In genomic region chr4:7860600-7861158, GRCh38 we compare ENCODE assay signal across 14 cellular contexts.
DNase-seq lines count a peak whose midpoint lies in the region; FAIRE-seq and TF ChIP-seq lines count a peak whose summit lies in the region.
"Had no signal": no experiment of that assay in that cellular context is flagged by ENCODE, and none has a peak within 500 bp of the region (broad histone marks: within the 10 kb centered on the region; RNA-seq: fewer than 3 reads in every experiment).

No MANE protein-coding gene starts in this region.

- H3K36me3 ChIP-seq in colonic mucosa = no peaks in the 10 kb centered on the region

- no peak for FAIRE-seq in frontal cortex (lab: Jason Lieb, UNC)

- no peak overlapping the region for H3K9ac ChIP-seq in colonic mucosa (ENCODE audit: low read depth in 2 of 2, low read length in 2 of 2)

- peaks cover 44% of the 10 kb centered on the region for H3K4me1 Mint-ChIP-seq in mesothelial cell of epicardium

- no peaks in the 10 kb centered on the region for H3K27me3 Mint-ChIP-seq in mesothelial cell of epicardium (ENCODE audit: low read depth)
- H3K27me3 Mint-ChIP-seq: activated CD8-positive, alpha-beta T cell treated with anti-CD3 and anti-CD28 coated beads for 36 hours had no signal

- H3K27ac Mint-ChIP-seq in mesothelial cell of epicardium = peak overlapping the region; percentile 58
- H3K27ac Mint-ChIP-seq: activated CD8-positive, alpha-beta T cell treated with anti-CD3 and anti-CD28 coated beads for 36 hours; activated T-helper 1 cell treated with anti-CD3 and anti-CD28 coated beads, Interleukin-12 subunit alpha, Interleukin-12 subunit beta, Interleukin-2, Interleukin-4 antibody, amounts not matched to agents 30 ng/mL and 10 ng/mL and 1 ng/mL, durations not matched to agents 14 hours and 24 hours and 36 hours had no signal

- no peaks in the 10 kb centered on the region for H3K4me1 ChIP-seq in colonic mucosa

- no peaks in the 10 kb centered on the region for H3K27me3 ChIP-seq in colonic mucosa
- H3K27me3 ChIP-seq: dorsolateral prefrontal cortex had no signal

- H3K27ac ChIP-seq in colonic mucosa = no peak overlapping the region

- H3K36me3 Mint-ChIP-seq in mesothelial cell of epicardium = peaks cover 26% of the 10 kb centered on the region

- H3K9me3 ChIP-seq in colonic mucosa = no peaks in the 10 kb centered on the region

- H3K4me3 ChIP-seq in colonic mucosa = no peak overlapping the region

- H3K9me3 Mint-ChIP-seq in mesothelial cell of epicardium = peaks cover 8% of the 10 kb centered on the region

- no peak for TF ChIP-seq CTCF in mesothelial cell of epicardium (IDR thresholded peaks at IDR 0.05; ENCODE audit: unreplicated experiment)
- no peak for TF ChIP-seq CTCF in colonic mucosa (IDR thresholded peaks at IDR 0.05)

- H3K4me3 Mint-ChIP-seq in mesothelial cell of epicardium = no peak overlapping the region
- H3K4me3 Mint-ChIP-seq: activated CD8-positive, alpha-beta T cell treated with anti-CD3 and anti-CD28 coated beads for 36 hours; activated T-helper 1 cell treated with anti-CD3 and anti-CD28 coated beads, Interleukin-12 subunit alpha, Interleukin-12 subunit beta, Interleukin-2, Interleukin-4 antibody, amounts not matched to agents 30 ng/mL and 10 ng/mL and 1 ng/mL, durations not matched to agents 14 hours and 24 hours and 36 hours had no signal

- intact Hi-C loops in colonic mucosa (cut with DNase I) = no loop called here

- peak; percentile 76 for DNase-seq in DMS 273 treated with DMSO at 0.1 percent for 48 hours (lab: John Stamatoyannopoulos, UW)
- DNase-seq in NCI-H1694 treated with DMSO at 0.1 percent for 48 hours (lab: John Stamatoyannopoulos, UW) = peak; percentile 61
- DNase-seq in cerebellar nuclear complex (lab: John Stamatoyannopoulos, UW) = peak; percentile 53 to 71
- DNase-seq in mesothelial cell of epicardium (ENCODE audit: low spot score in 2 of 2, unreplicated experiment in 2 of 2) = no peak
- DNase-seq in frontal cortex (ENCODE audit: low spot score in 2 of 2) = no peak
- no peak for DNase-seq in MV-4-11 (lab: John Stamatoyannopoulos, UW)
- DNase-seq in colonic mucosa = no peak
- no peak for DNase-seq in effector CD4-positive, alpha-beta T cell
- DNase-seq: activated CD8-positive, alpha-beta T cell treated with anti-CD3 and anti-CD28 coated beads for 36 hours; DMS79 treated with DMSO at 0.1 percent for 48 hours; occipital lobe; stimulated activated naive CD4-positive, alpha-beta T cell treated with Interleukin-2 at 50 U/mL for 16 hours had no signal

Comparison
In these comparisons a context has a peak if more than half of its experiments do, and no peak if none do; other contexts are left out.
1. DNase-seq: peak in DMS 273 treated with DMSO at 0.1 percent for 48 hours (single experiment), NCI-H1694 treated with DMSO at 0.1 percent for 48 hours (single experiment) and cerebellar nuclear complex (2 of 2); none in mesothelial cell of epicardium (0 of 2), frontal cortex (0 of 2), MV-4-11 (single experiment), colonic mucosa (single experiment) and effector CD4-positive, alpha-beta T cell (single experiment).